Comparison of ENCODE assay signal across 18 cellular contexts in genomic region chr5:15007549-15008142, GRCh38.
DNase-seq lines count a peak whose midpoint lies in the region; ATAC-seq and TF ChIP-seq lines count a peak whose summit lies in the region.
"Had no signal": no experiment of that assay in that cellular context is flagged by ENCODE, and none has a peak within 500 bp of the region (broad histone marks: within the 10 kb centered on the region; RNA-seq: fewer than 3 reads in every experiment).

No MANE protein-coding gene starts in this region.

- no peaks in the 10 kb centered on the region for H3K27me3 Mint-ChIP-seq in chondrocyte (ENCODE audit: low read depth)
- H3K27me3 Mint-ChIP-seq in osteocyte (ENCODE audit: unreplicated experiment) = peaks cover 22% of the 10 kb centered on the region

- no peaks in the 10 kb centered on the region for H3K36me3 ChIP-seq in H7 (replicated peaks; ENCODE audit: control insufficient read depth, insufficient read depth, low read length)
- H3K36me3 ChIP-seq: SJCRH30 had no signal

- H3K4me3 Mint-ChIP-seq in chondrocyte (ENCODE audit: unreplicated experiment) = no peak overlapping the region
- no peak overlapping the region for H3K4me3 Mint-ChIP-seq in osteocyte (ENCODE audit: unreplicated experiment)
- H3K4me3 Mint-ChIP-seq: CD4-positive, alpha-beta memory T cell; mesothelial cell of epicardium; neural crest cell; type B pancreatic cell had no signal

- H3K4me3 ChIP-seq in H7 (ENCODE audit: insufficient read depth, low read depth, low read length) = no peak overlapping the region
- H3K4me3 ChIP-seq: SJCRH30 had no signal

- H3K9me3 Mint-ChIP-seq in chondrocyte (ENCODE audit: low read depth) (no peaks in the 10 kb centered on the region), osteocyte (ENCODE audit: unreplicated experiment) (no peaks in the 10 kb centered on the region)
- H3K9me3 Mint-ChIP-seq: CD4-positive, alpha-beta memory T cell; mesothelial cell of epicardium; neural crest cell; type B pancreatic cell had no signal

- H3K36me3 Mint-ChIP-seq in chondrocyte (ENCODE audit: low read depth) (no peaks in the 10 kb centered on the region), osteocyte (ENCODE audit: unreplicated experiment) (no peaks in the 10 kb centered on the region)
- H3K36me3 Mint-ChIP-seq: CD4-positive, alpha-beta memory T cell; mesothelial cell of epicardium; type B pancreatic cell had no signal

- DNase-seq in Right ventricle myocardium superior (no peak), cardiac septum (ENCODE audit: low spot score) (no peak), chondrocyte (ENCODE audit: low spot score) (no peak), osteocyte (ENCODE audit: extremely low spot score, unreplicated experiment) (no peak), H7 (no peak), UCSD-AML1 (lab: John Stamatoyannopoulos, UW; ENCODE audit: unreplicated experiment) (no peak), H4 (ENCODE audit: low spot score) (no peak)
- DNase-seq: activated effector memory CD4-positive, alpha-beta T cell treated with anti-CD3 and anti-CD28 coated beads, Interleukin-2, amount 50 U/mL, for 16 hours; CD4-positive, alpha-beta memory T cell; NCI-H1436 treated with DMSO at 0.1 percent for 48 hours; NCI-H2227 treated with DMSO at 0.1 percent for 48 hours; retina had no signal

- H3K27ac Mint-ChIP-seq in chondrocyte (ENCODE audit: unreplicated experiment) (peak overlapping the region; percentile 98), osteocyte (ENCODE audit: unreplicated experiment) (peak overlapping the region; percentile 32)
- H3K27ac Mint-ChIP-seq: CD4-positive, alpha-beta memory T cell had no signal

- peak; percentile 14 for ATAC-seq in Right ventricle myocardium superior (ENCODE audit: poor library complexity)
- ATAC-seq in HG02610 (IDR thresholded peaks at IDR 0.05; ENCODE audit: unreplicated experiment) = no peak
- ATAC-seq: activated CD4-positive, CD25-positive, alpha-beta regulatory T cell treated with anti-CD3 and anti-CD28 coated beads, Interleukin-2, amount 50 U/mL, for 24 hours had no signal

- H3K27me3 ChIP-seq in H7 (ENCODE audit: control insufficient read depth, insufficient read depth, low read length) = no peaks in the 10 kb centered on the region
- H3K27me3 ChIP-seq: SJCRH30 had no signal

- TF ChIP-seq CTCF in chondrocyte (IDR thresholded peaks at IDR 0.05) (no peak), osteocyte (IDR thresholded peaks at IDR 0.05) (no peak)

- H3K4me1 Mint-ChIP-seq in chondrocyte (ENCODE audit: low read depth) = peaks cover 79% of the 10 kb centered on the region
- H3K4me1 Mint-ChIP-seq in osteocyte (ENCODE audit: unreplicated experiment) = peaks cover 31% of the 10 kb centered on the region

- intact Hi-C loops in Right ventricle myocardium superior (cut with DNase I) = no loop called here
- intact Hi-C loops in cardiac septum (cut with DNase I) = loop anchor here (5.0 kb wide), 1 partner anchor 70 kb away; no protein-coding TSS in a partner anchor
